Comparison of ENCODE assay signal across 18 cellular contexts in the genomic region with DNA sequence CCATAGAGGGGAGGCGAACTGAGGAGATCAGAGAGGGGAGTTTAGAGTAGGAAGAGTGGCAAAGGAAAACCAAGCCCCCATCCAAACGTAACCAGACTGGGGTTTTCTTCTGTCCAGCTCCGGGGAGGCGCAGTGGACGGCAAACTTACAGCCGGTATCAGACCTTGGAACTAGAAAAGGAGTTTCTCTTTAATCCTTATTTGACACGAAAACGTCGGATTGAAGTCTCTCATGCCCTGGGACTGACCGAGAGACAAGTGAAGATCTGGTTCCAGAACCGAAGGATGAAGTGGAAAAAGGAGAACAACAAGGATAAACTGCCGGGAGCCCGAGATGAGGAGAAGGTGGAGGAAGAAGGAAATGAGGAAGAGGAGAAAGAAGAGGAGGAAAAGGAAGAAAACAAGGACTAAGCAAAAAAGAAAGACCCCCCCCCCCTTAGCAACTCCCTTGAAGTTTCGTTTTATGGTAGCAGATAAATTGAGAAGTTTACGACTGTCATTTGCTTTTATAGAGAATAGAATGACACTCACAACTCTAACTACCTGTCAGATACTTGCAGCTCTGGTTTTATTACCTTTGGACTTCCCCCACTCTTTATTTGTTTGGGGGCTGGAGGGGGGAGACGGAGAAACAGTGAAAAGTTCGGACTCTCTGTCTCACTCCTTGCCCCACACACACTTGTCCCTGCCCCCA. TPM values are rescaled to one million over a fixed set of nuclear protein-coding genes. Genes with fewer than 3 reads are reported as not detected.
DNase-seq lines count a peak whose midpoint lies in the region; ATAC-seq and TF ChIP-seq lines count a peak whose summit lies in the region.
"Had no signal": no experiment of that assay in that cellular context is flagged by ENCODE, and none has a peak within 500 bp of the region (broad histone marks: within the 10 kb centered on the region; RNA-seq: fewer than 3 reads in every experiment).

No MANE protein-coding gene starts in this region.

- no peak for DNase-seq in activated CD4-positive, alpha-beta T cell treated with anti-CD3 and anti-CD28 coated beads, Interleukin-2, amount 10 ng/mL, durations not matched to agents 7 days and 5 days
- no peak for DNase-seq in activated CD4-positive, alpha-beta T cell treated with anti-CD3 and anti-CD28 coated beads for 4 hours
- DNase-seq in fibroblast of villous mesenchyme (ENCODE audit: low read depth) (no peak), glomerular visceral epithelial cell (ENCODE audit: extremely low spot score) (no peak)
- DNase-seq in stimulated activated effector memory CD8-positive, alpha-beta T cell treated with anti-CD3 and anti-CD28 coated beads, Interleukin-12 subunit alpha, Interleukin-12 subunit beta, amount 100 ng/mL, for 72 hours (ENCODE audit: low spot score in 2 of 2) = no peak
- DNase-seq: activated CD8-positive, alpha-beta memory T cell treated with anti-CD3 and anti-CD28 coated beads, Interleukin-2, amount 50 U/mL, for 4 hours; activated naive CD8-positive, alpha-beta T cell treated with anti-CD3 and anti-CD28 coated beads, Interleukin-2, amount 10 ng/mL, durations not matched to agents 7 days and 5 days; heart left ventricle; KBM-7; NCI-H524 treated with DMSO at 0.1 percent for 48 hours; PC-9; stimulated activated CD4-positive, alpha-beta T cell treated with anti-CD3 and anti-CD28 coated beads, Interleukin-2, amount 100 ng/mL, for 24 hours; uterus had no signal

- H3K4me3 Mint-ChIP-seq in activated CD4-positive, alpha-beta T cell treated with anti-CD3 and anti-CD28 coated beads, Interleukin-2, amount 10 ng/mL, durations not matched to agents 7 days and 5 days = no peak overlapping the region
- H3K4me3 Mint-ChIP-seq in stimulated activated effector memory CD8-positive, alpha-beta T cell treated with anti-CD3 and anti-CD28 coated beads, Interleukin-12 subunit alpha, Interleukin-12 subunit beta, amount 100 ng/mL, for 72 hours = peak overlapping the region; percentile 13
- H3K4me3 Mint-ChIP-seq: activated naive CD8-positive, alpha-beta T cell treated with anti-CD3 and anti-CD28 coated beads, Interleukin-2, amount 10 ng/mL, durations not matched to agents 7 days and 5 days; WTC11 had no signal

- H2AFZ ChIP-seq in OCI-LY3 (ENCODE audit: low read depth, low read length) = no peak overlapping the region
- H2AFZ ChIP-seq: PC-9 had no signal

- H3K4me2 ChIP-seq in OCI-LY3 (ENCODE audit: low read length) = peak overlapping the region; percentile 73
- H3K4me2 ChIP-seq: PC-9 had no signal

- H4K20me1 ChIP-seq in OCI-LY3 (ENCODE audit: insufficient read depth, low read length) = no peaks in the 10 kb centered on the region

- H3K4me1 ChIP-seq in OCI-LY3 (ENCODE audit: low read length) = peaks cover 28% of the 10 kb centered on the region
- H3K4me1 ChIP-seq: uterus had no signal

- H3K4me3 ChIP-seq in OCI-LY3 (ENCODE audit: low read length) = peak overlapping the region; percentile 29
- H3K4me3 ChIP-seq in fibroblast of villous mesenchyme (ENCODE audit: low read depth, low read length) = peak overlapping the region; percentile 63
- H3K4me3 ChIP-seq: heart left ventricle, PC-9 had no signal

- no peak overlapping the region for H3K27ac ChIP-seq in OCI-LY3 (ENCODE audit: low read length)
- H3K27ac ChIP-seq: heart left ventricle, PC-9, uterus had no signal

- peaks cover 54% of the 10 kb centered on the region for H3K27me3 ChIP-seq in OCI-LY3 (ENCODE audit: low read depth, low read length)

- no peak overlapping the region for H3K9ac ChIP-seq in OCI-LY3 (ENCODE audit: low read length)

- H3K9me3 Mint-ChIP-seq in activated CD4-positive, alpha-beta T cell treated with anti-CD3 and anti-CD28 coated beads, Interleukin-2, amount 10 ng/mL, durations not matched to agents 7 days and 5 days = no peaks in the 10 kb centered on the region
- no peaks in the 10 kb centered on the region for H3K9me3 Mint-ChIP-seq in stimulated activated effector memory CD8-positive, alpha-beta T cell treated with anti-CD3 and anti-CD28 coated beads, Interleukin-12 subunit alpha, Interleukin-12 subunit beta, amount 100 ng/mL, for 72 hours
- H3K9me3 Mint-ChIP-seq: activated naive CD8-positive, alpha-beta T cell treated with anti-CD3 and anti-CD28 coated beads, Interleukin-2, amount 10 ng/mL, durations not matched to agents 7 days and 5 days; WTC11 had no signal

- no peaks in the 10 kb centered on the region for H3K79me2 ChIP-seq in OCI-LY3 (ENCODE audit: low read length)

- H3K9me3 ChIP-seq in OCI-LY3 (ENCODE audit: insufficient read depth, low read length) = no peaks in the 10 kb centered on the region
- H3K9me3 ChIP-seq: heart left ventricle, uterus had no signal

- peaks cover 94% of the 10 kb centered on the region for H3K27me3 Mint-ChIP-seq in activated CD4-positive, alpha-beta T cell treated with anti-CD3 and anti-CD28 coated beads, Interleukin-2, amount 10 ng/mL, durations not matched to agents 7 days and 5 days

- no peaks in the 10 kb centered on the region for H3K36me3 ChIP-seq in OCI-LY3 (replicated peaks; ENCODE audit: low read depth, low read length)
- H3K36me3 ChIP-seq: heart left ventricle, uterus had no signal

- no peak for ATAC-seq in stimulated activated effector memory CD8-positive, alpha-beta T cell treated with anti-CD3 and anti-CD28 coated beads, Interleukin-12 subunit alpha, Interleukin-12 subunit beta, amount 100 ng/mL, for 72 hours
- ATAC-seq in GM19397 (IDR thresholded peaks at IDR 0.05; ENCODE audit: unreplicated experiment) = no peak
- ATAC-seq in HG02884 (IDR thresholded peaks at IDR 0.05; ENCODE audit: unreplicated experiment) = no peak
- ATAC-seq: heart left ventricle, WTC11 had no signal

- no peaks in the 10 kb centered on the region for H3K36me3 Mint-ChIP-seq in activated CD4-positive, alpha-beta T cell treated with anti-CD3 and anti-CD28 coated beads, Interleukin-2, amount 10 ng/mL, durations not matched to agents 7 days and 5 days (ENCODE audit: low read depth)
- peaks cover 6% of the 10 kb centered on the region for H3K36me3 Mint-ChIP-seq in stimulated activated effector memory CD8-positive, alpha-beta T cell treated with anti-CD3 and anti-CD28 coated beads, Interleukin-12 subunit alpha, Interleukin-12 subunit beta, amount 100 ng/mL, for 72 hours
- H3K36me3 Mint-ChIP-seq: activated naive CD8-positive, alpha-beta T cell treated with anti-CD3 and anti-CD28 coated beads, Interleukin-2, amount 10 ng/mL, durations not matched to agents 7 days and 5 days; WTC11 had no signal

- POLR2A ChIA-PET in activated CD4-positive, alpha-beta T cell treated with anti-CD3 and anti-CD28 coated beads, Interleukin-2, amount 10 ng/mL, durations not matched to agents 7 days and 5 days (lab: Charles Lee) = no interaction called here

- H3K4me1 Mint-ChIP-seq in activated CD4-positive, alpha-beta T cell treated with anti-CD3 and anti-CD28 coated beads, Interleukin-2, amount 10 ng/mL, durations not matched to agents 7 days and 5 days = peaks cover 22% of the 10 kb centered on the region
- peaks cover 43% of the 10 kb centered on the region for H3K4me1 Mint-ChIP-seq in stimulated activated effector memory CD8-positive, alpha-beta T cell treated with anti-CD3 and anti-CD28 coated beads, Interleukin-12 subunit alpha, Interleukin-12 subunit beta, amount 100 ng/mL, for 72 hours

- TF ChIP-seq CTCF in OCI-LY3 (IDR thresholded peaks at IDR 0.05; ENCODE audit: low read depth, low read length) = no peak
- no peak for TF ChIP-seq CTCF in fibroblast of villous mesenchyme (IDR thresholded peaks at IDR 0.05; ENCODE audit: insufficient read depth, low read depth, low read length)

- peak overlapping the region; percentile 21 for H3K27ac Mint-ChIP-seq in activated CD4-positive, alpha-beta T cell treated with anti-CD3 and anti-CD28 coated beads, Interleukin-2, amount 10 ng/mL, durations not matched to agents 7 days and 5 days
- no peak overlapping the region for H3K27ac Mint-ChIP-seq in stimulated activated effector memory CD8-positive, alpha-beta T cell treated with anti-CD3 and anti-CD28 coated beads, Interleukin-12 subunit alpha, Interleukin-12 subunit beta, amount 100 ng/mL, for 72 hours
- H3K27ac Mint-ChIP-seq: activated naive CD8-positive, alpha-beta T cell treated with anti-CD3 and anti-CD28 coated beads, Interleukin-2, amount 10 ng/mL, durations not matched to agents 7 days and 5 days; WTC11 had no signal

- CTCF ChIA-PET in activated CD4-positive, alpha-beta T cell treated with anti-CD3 and anti-CD28 coated beads, Interleukin-2, amount 10 ng/mL, durations not matched to agents 7 days and 5 days (lab: Charles Lee) = interaction anchor here (0.5 to 1.2 kb wide), 3 partner anchors 21 to 446 kb away, joined by 3 to 5 read pairs (median 4); a partner anchor contains a TSS

RNA-seq across cellular contexts. Expression of a gene that starts 2.3 kb away (rescaled TPM):
- total RNA-seq in activated CD4-positive, alpha-beta T cell treated with anti-CD3 and anti-CD28 coated beads, Interleukin-2, amount 10 ng/mL, durations not matched to agents 7 days and 5 days = not detected
- total RNA-seq in fibroblast of villous mesenchyme = 0.86 and 2.6 TPM in 2 replicates
- total RNA-seq: activated naive CD8-positive, alpha-beta T cell treated with anti-CD3 and anti-CD28 coated beads, Interleukin-2, amount 10 ng/mL, durations not matched to agents 7 days and 5 days; H7; heart left ventricle; WTC11 had no signal

RNA-seq across cellular contexts. Expression of a gene that starts 11.2 kb away (rescaled TPM):
- not detected for total RNA-seq in activated CD4-positive, alpha-beta T cell treated with anti-CD3 and anti-CD28 coated beads, Interleukin-2, amount 10 ng/mL, durations not matched to agents 7 days and 5 days
- total RNA-seq in fibroblast of villous mesenchyme = 0.86 and 7.4 TPM in 2 replicates
- total RNA-seq: activated naive CD8-positive, alpha-beta T cell treated with anti-CD3 and anti-CD28 coated beads, Interleukin-2, amount 10 ng/mL, durations not matched to agents 7 days and 5 days; H7; heart left ventricle; WTC11 had no signal

RNA-seq across cellular contexts. Expression of a gene that starts 17.1 kb away (rescaled TPM):
- not detected for total RNA-seq in activated CD4-positive, alpha-beta T cell treated with anti-CD3 and anti-CD28 coated beads, Interleukin-2, amount 10 ng/mL, durations not matched to agents 7 days and 5 days
- 1.6 and 1.7 TPM in 2 replicates for total RNA-seq in fibroblast of villous mesenchyme
- total RNA-seq: activated naive CD8-positive, alpha-beta T cell treated with anti-CD3 and anti-CD28 coated beads, Interleukin-2, amount 10 ng/mL, durations not matched to agents 7 days and 5 days; H7; WTC11 had no signal

RNA-seq across cellular contexts. Expression of a gene that starts 21.7 kb away (rescaled TPM):
- not detected for total RNA-seq in activated CD4-positive, alpha-beta T cell treated with anti-CD3 and anti-CD28 coated beads, Interleukin-2, amount 10 ng/mL, durations not matched to agents 7 days and 5 days
- total RNA-seq in fibroblast of villous mesenchyme = 0.43 and 1.3 TPM in 2 replicates
- total RNA-seq: activated naive CD8-positive, alpha-beta T cell treated with anti-CD3 and anti-CD28 coated beads, Interleukin-2, amount 10 ng/mL, durations not matched to agents 7 days and 5 days; H7; heart left ventricle; WTC11 had no signal

RNA-seq across cellular contexts. Expression of a gene that starts 26.2 kb away (rescaled TPM):
- not detected for total RNA-seq in activated CD4-positive, alpha-beta T cell treated with anti-CD3 and anti-CD28 coated beads, Interleukin-2, amount 10 ng/mL, durations not matched to agents 7 days and 5 days
- total RNA-seq in fibroblast of villous mesenchyme = 0.43 and 5.2 TPM in 2 replicates
- total RNA-seq: activated naive CD8-positive, alpha-beta T cell treated with anti-CD3 and anti-CD28 coated beads, Interleukin-2, amount 10 ng/mL, durations not matched to agents 7 days and 5 days; H7; heart left ventricle; WTC11 had no signal
